Comparison of ENCODE assay signal across 7 cellular contexts in genomic region chr11:6703247-6704063, GRCh38. TPM values are rescaled to one million over a fixed set of nuclear protein-coding genes. Genes with fewer than 3 reads are reported as not detected.
A peak's percentile ranks its signal among the peaks of the same experiment; 100 is the strongest.
DNase-seq lines count a peak whose midpoint lies in the region; TF ChIP-seq lines count a peak whose summit lies in the region.

No MANE protein-coding gene starts in this region.

- DNase-seq in ELR (ENCODE audit: low read depth) (peak; percentile 81), HT1080 (ENCODE audit: low read depth) (peak; percentile 66), RKO (ENCODE audit: low spot score) (peak; percentile 78), caudate nucleus (lab: John Stamatoyannopoulos, UW) (peak in 44 of 61 donors; percentile 3 to 75 (median 27)), kidney epithelial cell (ENCODE audit: low read depth) (peak; percentile 38), superior temporal gyrus (ENCODE audit: extremely low spot score) (peak; percentile 92), NCI-H128 (lab: John Stamatoyannopoulos, UW; ENCODE audit: unreplicated experiment) (no peak)

- no peak overlapping the region for H3K27ac ChIP-seq in caudate nucleus (ENCODE audit: low read depth, low read length)

- no peak overlapping the region for H3K4me3 ChIP-seq in kidney epithelial cell (ENCODE audit: low read depth, low read length)

- no peaks in the 10 kb centered on the region for H3K36me3 ChIP-seq in kidney epithelial cell (ENCODE audit: control insufficient read depth, insufficient read depth, low read length)

- no peaks in the 10 kb centered on the region for H3K27me3 ChIP-seq in kidney epithelial cell (ENCODE audit: control insufficient read depth, insufficient read depth, low read length)

- TF ChIP-seq CTCF in kidney epithelial cell (IDR thresholded peaks at IDR 0.05; ENCODE audit: insufficient read depth, low read length, poor library complexity, severe bottlenecking) = peak; percentile 82

RNA-seq across cellular contexts. Expression of gene MRPL17, which starts 20.3 kb away (rescaled TPM):
- 93.0 and 140 TPM in 2 replicates for total RNA-seq in HT1080 (2014; rRNA removed; shearing (Covaris generic))
- polyA plus RNA-seq in HT1080 (2015; cell fraction: cytosol; rRNA removed) = 70.6 and 127 TPM in 2 replicates
- 33.9 and 43.2 TPM in 2 replicates for polyA plus RNA-seq in HT1080 (2015; cell fraction: nucleus; rRNA removed)
- 27.0 and 43.6 TPM in 2 replicates for total RNA-seq in kidney epithelial cell

RNA-seq across cellular contexts. Expression of gene DCHS1, which starts 47.8 kb away (rescaled TPM):
- total RNA-seq in HT1080 (2014; rRNA removed; shearing (Covaris generic)) = 0.57 and 0.66 TPM in 2 replicates
- 0.28 and 0.34 TPM in 2 replicates for polyA plus RNA-seq in HT1080 (2015; cell fraction: cytosol; rRNA removed)
- polyA plus RNA-seq in HT1080 (2015; cell fraction: nucleus; rRNA removed) = 1.1 and 1.2 TPM in 2 replicates
- 15.5 and 20.7 TPM in 2 replicates for total RNA-seq in kidney epithelial cell
